In genomic region chr1:154407021-154407865, GRCh38 we compare ENCODE assay signal across 8 cellular contexts. TPM values are rescaled to one million over a fixed set of nuclear protein-coding genes. Genes with fewer than 3 reads are reported as not detected.
DNase-seq lines count a peak whose midpoint lies in the region; ATAC-seq lines count a peak whose summit lies in the region.

No MANE protein-coding gene starts in this region.

- H3K27me3 Mint-ChIP-seq in activated CD4-positive, alpha-beta memory T cell treated with anti-CD3 and anti-CD28 coated beads, Interleukin-2, amount 10 ng/mL, durations not matched to agents 7 days and 5 days = peaks cover 19% of the 10 kb centered on the region

- H3K36me3 Mint-ChIP-seq in activated CD4-positive, alpha-beta memory T cell treated with anti-CD3 and anti-CD28 coated beads, Interleukin-2, amount 10 ng/mL, durations not matched to agents 7 days and 5 days (ENCODE audit: low read depth) = peaks cover 3% of the 10 kb centered on the region

- H3K4me3 Mint-ChIP-seq in activated CD4-positive, alpha-beta memory T cell treated with anti-CD3 and anti-CD28 coated beads, Interleukin-2, amount 10 ng/mL, durations not matched to agents 7 days and 5 days = peak overlapping the region; percentile 77

- POLR2A ChIA-PET in activated CD4-positive, alpha-beta memory T cell treated with anti-CD3 and anti-CD28 coated beads, Interleukin-2, amount 10 ng/mL, durations not matched to agents 7 days and 5 days (lab: Charles Lee) = interaction anchor here (0.8 to 3.9 kb wide), 12 partner anchors 9 to 225 kb away, joined by 3 to 36 read pairs (median 4); no protein-coding TSS in a partner anchor

- peak overlapping the region; percentile 95 for H3K27ac ChIP-seq in right cardiac atrium (ENCODE audit: low read length)

- H3K4me1 ChIP-seq in right cardiac atrium (ENCODE audit: control insufficient read depth, insufficient read depth, low read length) = peaks cover 18% of the 10 kb centered on the region

- DNase-seq in CD1c-positive myeloid dendritic cell (ENCODE audit: extremely low spot score) (peak; percentile 96), right cardiac atrium (no peak), NCI-H526 (lab: John Stamatoyannopoulos, UW) (no peak), T1000 (lab: John Stamatoyannopoulos, UW) (no peak)
- no peak for DNase-seq in activated CD4-positive, alpha-beta memory T cell treated with anti-CD3 and anti-CD28 coated beads, Interleukin-2, amount 10 ng/mL, durations not matched to agents 7 days and 5 days
- DNase-seq in stimulated activated CD4-positive, alpha-beta T cell treated with anti-CD3 and anti-CD28 coated beads, Interleukin-2, amount 100 ng/mL, for 4 hours (ENCODE audit: low read depth) = peak; percentile 62

- peak overlapping the region; percentile 88 for H3K27ac Mint-ChIP-seq in activated CD4-positive, alpha-beta memory T cell treated with anti-CD3 and anti-CD28 coated beads, Interleukin-2, amount 10 ng/mL, durations not matched to agents 7 days and 5 days

- 57% methylated on average over 10 of the region's 10 CpGs for WGBS in right cardiac atrium

- no peaks in the 10 kb centered on the region for H3K27me3 ChIP-seq in right cardiac atrium (ENCODE audit: control insufficient read depth, insufficient read depth)

- no peaks in the 10 kb centered on the region for H3K9me3 Mint-ChIP-seq in activated CD4-positive, alpha-beta memory T cell treated with anti-CD3 and anti-CD28 coated beads, Interleukin-2, amount 10 ng/mL, durations not matched to agents 7 days and 5 days

- H3K9me3 ChIP-seq in right cardiac atrium (ENCODE audit: control insufficient read depth, low read length) = no peaks in the 10 kb centered on the region

- intact Hi-C loops in right cardiac atrium (cut with DNase I) = loop anchor here in 1 of 4 donors (10.0 kb wide), 1 partner anchor 52 kb away; no protein-coding TSS in a partner anchor

- ATAC-seq in HG02870 (IDR thresholded peaks at IDR 0.05; ENCODE audit: unreplicated experiment) (peak; percentile 33), right cardiac atrium (no peak), HG02981 (IDR thresholded peaks at IDR 0.05; ENCODE audit: unreplicated experiment) (no peak)

- CTCF ChIA-PET in activated CD4-positive, alpha-beta memory T cell treated with anti-CD3 and anti-CD28 coated beads, Interleukin-2, amount 10 ng/mL, durations not matched to agents 7 days and 5 days (lab: Charles Lee) = interaction anchor here (1.0 to 2.8 kb wide), 11 partner anchors 9 to 139 kb away, joined by 3 to 10 read pairs (median 4); no protein-coding TSS in a partner anchor

- peak overlapping the region; percentile 18 for H3K4me3 ChIP-seq in right cardiac atrium (ENCODE audit: low read length)

- peaks cover 86% of the 10 kb centered on the region for H3K4me1 Mint-ChIP-seq in activated CD4-positive, alpha-beta memory T cell treated with anti-CD3 and anti-CD28 coated beads, Interleukin-2, amount 10 ng/mL, durations not matched to agents 7 days and 5 days

RNA-seq across cellular contexts. Expression of gene IL6R, which starts 2.1 kb away (rescaled TPM):
- total RNA-seq in activated CD4-positive, alpha-beta memory T cell treated with anti-CD3 and anti-CD28 coated beads, Interleukin-2, amount 10 ng/mL, durations not matched to agents 7 days and 5 days = 10 to 100 TPM; 15.7 to 16.0 TPM
- total RNA-seq in right cardiac atrium = 10 to 100 TPM in 3 of 4 donors, 1 to 10 TPM in 1; 8.9 to 13.2 (median 12.1) TPM
- polyA plus RNA-seq in right cardiac atrium = 5.7 TPM

Comparison
In these comparisons a context has a peak if more than half of its experiments do, and no peak if none do; other contexts are left out.
1. DNase-seq: peak in CD1c-positive myeloid dendritic cell (single experiment) and stimulated activated CD4-positive, alpha-beta T cell treated with anti-CD3 and anti-CD28 coated beads, Interleukin-2, amount 100 ng/mL, for 4 hours (single experiment); none in activated CD4-positive, alpha-beta memory T cell treated with anti-CD3 and anti-CD28 coated beads, Interleukin-2, amount 10 ng/mL, durations not matched to agents 7 days and 5 days (single experiment), right cardiac atrium (0 of 3), NCI-H526 (0 of 2) and T1000 (single experiment).